In genomic region chr13:42047561-42048322, GRCh38 we compare ENCODE assay signal across 8 cellular contexts. TPM values are rescaled to one million over a fixed set of nuclear protein-coding genes. Genes with fewer than 3 reads are reported as not detected.
A peak's percentile ranks its signal among the peaks of the same experiment; 100 is the strongest.
DNase-seq lines count a peak whose midpoint lies in the region; ATAC-seq and TF ChIP-seq lines count a peak whose summit lies in the region.

No MANE protein-coding gene starts in this region.

- H3K79me2 ChIP-seq in GM23338 (replicated peaks; ENCODE audit: insufficient read depth): peaks cover 11% of the 10 kb centered on the region
- H3K79me2 ChIP-seq in Loucy (ENCODE audit: insufficient read depth, low read length): peaks cover 29% of the 10 kb centered on the region

- H3K36me3 Mint-ChIP-seq in GM23338 (ENCODE audit: low read depth): no peaks in the 10 kb centered on the region; the same call in 2 of the 3 replicates
- H3K36me3 Mint-ChIP-seq in stimulated activated naive B cell treated with anti-CD40 and anti-IgM and Interleukin-4, amounts not matched to agents 10 μg/mL and 1 μg/mL and 100 μg/mL, for 72 hours: peaks cover 11 to 15% of the 10 kb centered on the region in 2 donors

- H3K36me3 ChIP-seq in GM23338 (ENCODE audit: insufficient read depth) (no peaks in the 10 kb centered on the region), Loucy (ENCODE audit: insufficient read depth, low read length) (no peaks in the 10 kb centered on the region), right lobe of liver (no peaks in the 10 kb centered on the region)

- H3K9ac ChIP-seq in Loucy (ENCODE audit: low read depth, low read length, poor library complexity, severe bottlenecking): peak overlapping the region; percentile 58

- peaks cover 28% of the 10 kb centered on the region for H3K27me3 Mint-ChIP-seq in GM23338 (ENCODE audit: insufficient read depth, low read depth, poor library complexity)
- H3K27me3 Mint-ChIP-seq in stimulated activated naive B cell treated with anti-CD40 and anti-IgM and Interleukin-4, amounts not matched to agents 10 μg/mL and 1 μg/mL and 100 μg/mL, for 72 hours: peaks cover 26 to 42% of the 10 kb centered on the region in 2 donors

- under 1% methylated on average over 31 of the region's 50 CpGs for WGBS in right lobe of liver (ENCODE audit: insufficient coverage, low coverage, low lambda C conversion rate, missing lambda C conversion rate)

- H3K4me3 ChIP-seq in GM23338: peak overlapping the region; percentile 91
- H3K4me3 ChIP-seq in Loucy (ENCODE audit: low read length, poor library complexity, severe bottlenecking): peak overlapping the region; percentile 75
- peak overlapping the region; percentile 65 to 94 (median 83) for H3K4me3 ChIP-seq in dorsolateral prefrontal cortex
- peak overlapping the region; percentile 74 to 87 (median 86) for H3K4me3 ChIP-seq in right lobe of liver

- peaks cover 6% of the 10 kb centered on the region for H3K4me1 Mint-ChIP-seq in GM23338
- peaks cover 8 to 15% of the 10 kb centered on the region in 2 donors for H3K4me1 Mint-ChIP-seq in stimulated activated naive B cell treated with anti-CD40 and anti-IgM and Interleukin-4, amounts not matched to agents 10 μg/mL and 1 μg/mL and 100 μg/mL, for 72 hours

- peak overlapping the region; percentile 95 for H2AFZ ChIP-seq in GM23338
- H2AFZ ChIP-seq in Loucy (ENCODE audit: low read length): no peak overlapping the region

- no peak for TF ChIP-seq POLR2A in right lobe of liver (IDR thresholded peaks at IDR 0.05)

- H3K27ac ChIP-seq in GM23338 (ENCODE audit: low read depth) (no peak overlapping the region), VCaP (peak overlapping the region; percentile 69), dorsolateral prefrontal cortex (peak overlapping the region in 50 of 59 donors; percentile 12 to 89 (median 72)), right lobe of liver (peak overlapping the region; percentile 45 to 85 (median 66))

- peaks cover 64% of the 10 kb centered on the region for H3K27me3 ChIP-seq in GM23338 (ENCODE audit: insufficient read depth)
- H3K27me3 ChIP-seq in Loucy (ENCODE audit: insufficient read depth, low read length, poor library complexity, severe bottlenecking): no peaks in the 10 kb centered on the region
- no peaks in the 10 kb centered on the region for H3K27me3 ChIP-seq in dorsolateral prefrontal cortex
- H3K27me3 ChIP-seq in right lobe of liver: no peaks in the 10 kb centered on the region

- peak; percentile 79 for DNase-seq in EH (ENCODE audit: low read depth)
- DNase-seq in GM23338 (ENCODE audit: low spot score): peak; percentile 71
- peak in 5 of 10 donors; percentile 11 to 55 (median 39) for DNase-seq in dorsolateral prefrontal cortex
- peak; percentile 52 to 63 (median 55) for DNase-seq in right lobe of liver
- peak; percentile 4 for DNase-seq in stimulated activated naive B cell treated with anti-CD40 and anti-IgM and Interleukin-4, amounts not matched to agents 10 μg/mL and 1 μg/mL and 100 μg/mL, for 72 hours
- DNase-seq in NCI-H1048 (lab: John Stamatoyannopoulos, UW): no peak

- H3K4me1 ChIP-seq in GM23338 (ENCODE audit: insufficient read depth) (peaks cover 14% of the 10 kb centered on the region), Loucy (ENCODE audit: insufficient read depth, low read length, poor library complexity, severe bottlenecking) (peaks cover 15% of the 10 kb centered on the region), right lobe of liver (peaks cover 0 to 3% (median 0%) of the 10 kb centered on the region in 4 donors)

- peak; percentile 60 for ATAC-seq in GM23338
- peak; percentile 25 to 57 (median 46) for ATAC-seq in right lobe of liver
- ATAC-seq in stimulated activated naive B cell treated with anti-CD40 and anti-IgM and Interleukin-4, amounts not matched to agents 10 μg/mL and 1 μg/mL and 100 μg/mL, for 72 hours (replicated peaks): peak; percentile 38 to 45

- H4K20me1 ChIP-seq in GM23338 (replicated peaks; ENCODE audit: insufficient read depth): peaks cover 24% of the 10 kb centered on the region
- no peaks in the 10 kb centered on the region for H4K20me1 ChIP-seq in Loucy (ENCODE audit: insufficient read depth, low read length, poor library complexity, severe bottlenecking)

- H3F3A ChIP-seq in GM23338 (replicated peaks; ENCODE audit: low read depth): peaks cover 15% of the 10 kb centered on the region
- peaks cover 3% of the 10 kb centered on the region; the same call in 1 of the 2 replicates for H3F3A ChIP-seq in Loucy (ENCODE audit: low read depth)

- H3K4me3 Mint-ChIP-seq in GM23338: peak overlapping the region; percentile 82
- H3K4me3 Mint-ChIP-seq in stimulated activated naive B cell treated with anti-CD40 and anti-IgM and Interleukin-4, amounts not matched to agents 10 μg/mL and 1 μg/mL and 100 μg/mL, for 72 hours: peak overlapping the region; percentile 88 to 90

- H3K9me2 ChIP-seq in GM23338 (ENCODE audit: insufficient read depth) (no peaks in the 10 kb centered on the region), Loucy (replicated peaks; ENCODE audit: low read depth, low read length) (no peaks in the 10 kb centered on the region)

- H3K4me2 ChIP-seq in GM23338 (peak overlapping the region; percentile 100), Loucy (ENCODE audit: low read depth, low read length, poor library complexity, severe bottlenecking) (peak overlapping the region; percentile 50)

- TF ChIP-seq CTCF in GM23338 (conservative IDR thresholded peaks at IDR 0.05; ENCODE audit: low read depth in 2 of 2) (no peak), Loucy (conservative IDR thresholded peaks at IDR 0.05; ENCODE audit: low read length) (no peak), VCaP (conservative IDR thresholded peaks at IDR 0.05) (no peak), dorsolateral prefrontal cortex (IDR thresholded peaks at IDR 0.05 in 54 of 56, conservative IDR thresholded peaks at IDR 0.05 in 2 of 56; ENCODE audit: low read depth in 1 of 56, partially characterized antibody in 56 of 56) (no peak), right lobe of liver (IDR thresholded peaks at IDR 0.05) (no peak)

- no peak overlapping the region for H3K27ac Mint-ChIP-seq in GM23338
- H3K27ac Mint-ChIP-seq in stimulated activated naive B cell treated with anti-CD40 and anti-IgM and Interleukin-4, amounts not matched to agents 10 μg/mL and 1 μg/mL and 100 μg/mL, for 72 hours: peak overlapping the region; percentile 75

- H3K9me3 Mint-ChIP-seq in GM23338: no peaks in the 10 kb centered on the region
- no peaks in the 10 kb centered on the region for H3K9me3 Mint-ChIP-seq in stimulated activated naive B cell treated with anti-CD40 and anti-IgM and Interleukin-4, amounts not matched to agents 10 μg/mL and 1 μg/mL and 100 μg/mL, for 72 hours

- intact Hi-C loops in dorsolateral prefrontal cortex (cut with DNase I) (loop anchor here (1.0 to 10.0 kb wide), 3 partner anchors 7 to 593 kb away; partner anchors contain the start of gene RGCC (in 1 of the 2)), right lobe of liver (cut with DNase I) (loop anchor here in 1 of 2 donors (10.0 kb wide), 1 partner anchor 83 kb away; the partner anchor contains the start of gene VWA8)

- no peaks in the 10 kb centered on the region for H3K9me3 ChIP-seq in Loucy (ENCODE audit: insufficient read depth, low read depth, low read length)
- H3K9me3 ChIP-seq in right lobe of liver: no peaks in the 10 kb centered on the region

TF ChIP-seq in GM23338, 12 proteins besides CTCF, POLR2A, EP300 and RAD21:
- TF ChIP-seq NANOG (IDR thresholded peaks at IDR 0.05; ENCODE audit: borderline replicate concordance): no peak
- peak; percentile 67 for TF ChIP-seq EZH2 (IDR thresholded peaks at IDR 0.05; ENCODE audit: low read depth, unreplicated experiment)
- TF ChIP-seq ZNF114 (CRISPR knock-in tag; IDR thresholded peaks at IDR 0.05): no peak
- no peak for TF ChIP-seq POLR2AphosphoS5 (IDR thresholded peaks at IDR 0.05; ENCODE audit: low read depth)
- no peak for TF ChIP-seq ZNF331 (CRISPR knock-in tag; IDR thresholded peaks at IDR 0.05; ENCODE audit: low read depth)
- no peak for TF ChIP-seq JUNB (IDR thresholded peaks at IDR 0.05; ENCODE audit: unreplicated experiment)
- TF ChIP-seq REST (IDR thresholded peaks at IDR 0.05; ENCODE audit: unreplicated experiment): no peak

RNA-seq across cellular contexts. Expression of gene DGKH, which starts 0.7 kb away (rescaled TPM):
- total RNA-seq in GM23338 (2014; rRNA removed; shearing (Covaris generic)): 6.6 and 7.5 TPM in 2 replicates
- 1.4 and 2.1 TPM in 2 replicates for polyA plus RNA-seq in GM23338 (2016; fragmentation: Nextera tagmentation; extraction: Ambion mirVana)
- 10 to 100 TPM; 15.4 to 45.9 (median 29.1) TPM for total RNA-seq in dorsolateral prefrontal cortex
- 1 to 10 TPM in 5 of 6 experiments, under 1 TPM in 1; 0.95 to 5.1 (median 2.2) TPM for total RNA-seq in right lobe of liver
